8 cellular contexts compared by ENCODE assay signal in the genomic region with DNA sequence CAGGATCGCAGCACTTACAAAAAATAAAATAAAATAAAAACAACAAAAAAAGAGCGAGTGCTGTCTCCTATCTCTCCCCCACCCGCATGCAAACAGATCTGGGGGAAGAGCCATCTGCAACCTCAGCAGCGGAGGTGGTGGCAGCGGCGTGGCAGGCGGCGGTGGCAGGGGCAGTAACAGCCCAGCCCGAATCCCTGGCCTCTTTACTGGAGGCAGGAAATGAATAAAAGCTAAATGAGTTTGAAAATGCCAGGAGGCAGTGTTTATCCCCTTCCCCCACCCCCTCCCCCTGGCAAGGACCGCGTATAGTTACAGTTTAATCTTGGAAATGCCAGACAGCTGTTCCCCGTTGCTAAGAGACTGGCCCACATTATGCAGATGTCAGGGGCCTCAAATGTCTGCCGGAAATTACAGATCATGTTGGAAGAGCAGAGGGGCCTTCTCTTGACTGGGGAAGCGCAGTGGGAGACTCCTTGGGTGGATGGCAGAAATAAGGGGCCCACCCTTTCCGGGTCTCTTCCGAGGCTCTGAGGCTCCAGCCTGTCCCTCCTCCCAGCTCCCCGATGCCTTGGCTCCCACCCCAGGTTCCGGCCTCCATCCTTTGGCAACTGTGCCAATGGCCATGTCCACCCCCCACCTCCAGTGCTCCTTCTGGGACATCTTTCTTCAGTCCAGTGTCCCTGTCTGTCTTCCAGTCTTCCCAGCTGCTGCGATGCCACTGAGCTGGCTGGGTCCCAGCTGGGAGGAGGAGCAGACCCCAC.
A peak's percentile ranks its signal among the peaks of the same experiment; 100 is the strongest.
DNase-seq lines count a peak whose midpoint lies in the region; ATAC-seq and TF ChIP-seq lines count a peak whose summit lies in the region.

No MANE protein-coding gene starts in this region.

- no peaks in the 10 kb centered on the region for H3K9me3 Mint-ChIP-seq in CD4-positive, CD25-positive, alpha-beta regulatory T cell
- H3K9me3 Mint-ChIP-seq in dendritic cell treated with granulocyte-macrophage colony-stimulating factor and Interleukin-4, amounts not matched to agents 40 ng/mL and 50 ng/mL, for 4 days, result no peaks in the 10 kb centered on the region
- H3K9me3 Mint-ChIP-seq in memory B cell, result no peaks in the 10 kb centered on the region

- no peaks in the 10 kb centered on the region for H3K27me3 Mint-ChIP-seq in CD4-positive, CD25-positive, alpha-beta regulatory T cell
- H3K27me3 Mint-ChIP-seq in dendritic cell treated with granulocyte-macrophage colony-stimulating factor and Interleukin-4, amounts not matched to agents 40 ng/mL and 50 ng/mL, for 4 days, result peaks cover 32% of the 10 kb centered on the region
- peaks cover 13% of the 10 kb centered on the region for H3K27me3 Mint-ChIP-seq in memory B cell

- H3K9me3 ChIP-seq in CD4-positive, CD25-positive, alpha-beta regulatory T cell (ENCODE audit: control insufficient read depth in 2 of 2, low read length in 2 of 2), result no peaks in the 10 kb centered on the region
- H3K9me3 ChIP-seq in thymus (ENCODE audit: control insufficient read depth), result no peaks in the 10 kb centered on the region

- H3K4me3 Mint-ChIP-seq in CD4-positive, CD25-positive, alpha-beta regulatory T cell, result peak overlapping the region in 3 of 4 donors; percentile 43 to 64 (median 53)
- no peak overlapping the region for H3K4me3 Mint-ChIP-seq in dendritic cell treated with granulocyte-macrophage colony-stimulating factor and Interleukin-4, amounts not matched to agents 40 ng/mL and 50 ng/mL, for 4 days
- no peak overlapping the region for H3K4me3 Mint-ChIP-seq in memory B cell

- no peak for TF ChIP-seq CTCF in GM10266 (IDR thresholded peaks at IDR 0.05; ENCODE audit: control insufficient read depth, insufficient read depth, low read depth, missing control alignments)

- peaks cover 27% of the 10 kb centered on the region for H3K4me1 ChIP-seq in CD4-positive, CD25-positive, alpha-beta regulatory T cell (ENCODE audit: control insufficient read depth, insufficient read depth, low read length, poor library complexity, severe bottlenecking)
- peaks cover 70% of the 10 kb centered on the region for H3K4me1 ChIP-seq in thymus (ENCODE audit: control insufficient read depth, insufficient read depth, low read length)

- intact Hi-C loops in dendritic cell treated with granulocyte-macrophage colony-stimulating factor and Interleukin-4, amounts not matched to agents 40 ng/mL and 50 ng/mL, for 4 days (cut with micrococcal nuclease), result loop anchor here (2.0 to 10.0 kb wide), 2 partner anchors 37 to 105 kb away; a partner anchor contains a TSS

- ATAC-seq in CD4-positive, CD25-positive, alpha-beta regulatory T cell (ENCODE audit: low read depth in 2 of 2), result peak in 1 of 2 donors; percentile 32
- peak; percentile 41 for ATAC-seq in memory B cell (ENCODE audit: low read depth)
- ATAC-seq in HG03045 (IDR thresholded peaks at IDR 0.05; ENCODE audit: unreplicated experiment), result no peak

- H3K27ac ChIP-seq in CD4-positive, CD25-positive, alpha-beta regulatory T cell (ENCODE audit: insufficient read depth, low read length, poor library complexity, severe bottlenecking), result no peak overlapping the region
- H3K27ac ChIP-seq in thymus (ENCODE audit: low read depth), result peak overlapping the region; percentile 77

- H3K36me3 Mint-ChIP-seq in CD4-positive, CD25-positive, alpha-beta regulatory T cell, result no peaks in the 10 kb centered on the region
- no peaks in the 10 kb centered on the region for H3K36me3 Mint-ChIP-seq in dendritic cell treated with granulocyte-macrophage colony-stimulating factor and Interleukin-4, amounts not matched to agents 40 ng/mL and 50 ng/mL, for 4 days (ENCODE audit: low read depth)
- peaks cover 4% of the 10 kb centered on the region for H3K36me3 Mint-ChIP-seq in memory B cell

- H3K36me3 ChIP-seq in CD4-positive, CD25-positive, alpha-beta regulatory T cell (ENCODE audit: control insufficient read depth, insufficient read depth, low read length), result no peaks in the 10 kb centered on the region
- H3K36me3 ChIP-seq in thymus (ENCODE audit: control insufficient read depth, insufficient read depth), result no peaks in the 10 kb centered on the region

- H3K27me3 ChIP-seq in CD4-positive, CD25-positive, alpha-beta regulatory T cell (ENCODE audit: control insufficient read depth, insufficient read depth, low read length), result no peaks in the 10 kb centered on the region
- H3K27me3 ChIP-seq in thymus (ENCODE audit: control insufficient read depth, insufficient read depth), result no peaks in the 10 kb centered on the region

- no peak overlapping the region for H3K27ac Mint-ChIP-seq in CD4-positive, CD25-positive, alpha-beta regulatory T cell
- H3K27ac Mint-ChIP-seq in dendritic cell treated with granulocyte-macrophage colony-stimulating factor and Interleukin-4, amounts not matched to agents 40 ng/mL and 50 ng/mL, for 4 days, result peak overlapping the region; percentile 96
- no peak overlapping the region for H3K27ac Mint-ChIP-seq in memory B cell

- DNase-seq in CD4-positive, CD25-positive, alpha-beta regulatory T cell, result peak in 1 of 3 donors; percentile 33
- peak; percentile 89 for DNase-seq in Jurkat, Clone E6-1 (ENCODE audit: low read depth, low spot score)
- DNase-seq in RPMI7951 (ENCODE audit: low read depth) (peak; percentile 94), memory B cell (ENCODE audit: low spot score in 2 of 2) (no peak), GM10266 (ENCODE audit: extremely low spot score) (no peak)

- 9% methylated on average over 19 of the region's 19 CpGs for WGBS in thymus

- no peak overlapping the region for H3K4me3 ChIP-seq in CD4-positive, CD25-positive, alpha-beta regulatory T cell (ENCODE audit: low read depth, low read length)
- H3K4me3 ChIP-seq in Jurkat, Clone E6-1 (ENCODE audit: low read length), result peak overlapping the region; percentile 34
- H3K4me3 ChIP-seq in thymus (ENCODE audit: low read length), result no peak overlapping the region

- peaks cover 1 to 57% (median 15%) of the 10 kb centered on the region in 4 donors for H3K4me1 Mint-ChIP-seq in CD4-positive, CD25-positive, alpha-beta regulatory T cell
- peaks cover 81% of the 10 kb centered on the region for H3K4me1 Mint-ChIP-seq in dendritic cell treated with granulocyte-macrophage colony-stimulating factor and Interleukin-4, amounts not matched to agents 40 ng/mL and 50 ng/mL, for 4 days (ENCODE audit: low read depth)
- H3K4me1 Mint-ChIP-seq in memory B cell, result peaks cover 9% of the 10 kb centered on the region

Comparison
In these comparisons a context has a peak if more than half of its experiments do, and no peak if none do; other contexts are left out.
1. DNase-seq: peak in Jurkat, Clone E6-1 (single experiment) and RPMI7951 (single experiment); none in memory B cell (0 of 2) and GM10266 (single experiment).
2. H3K4me3 Mint-ChIP-seq: peak in CD4-positive, CD25-positive, alpha-beta regulatory T cell (3 of 4); none in dendritic cell treated with granulocyte-macrophage colony-stimulating factor and Interleukin-4, amounts not matched to agents 40 ng/mL and 50 ng/mL, for 4 days (single experiment) and memory B cell (single experiment).